ENCODE assay signal across 27 cellular contexts in genomic region chr1:223345720-223346119, GRCh38. TPM values are rescaled to one million over a fixed set of nuclear protein-coding genes. Genes with fewer than 3 reads are reported as not detected.
"Had no signal": no experiment of that assay in that cellular context is flagged by ENCODE, and none has a peak within 500 bp of the region (broad histone marks: within the 10 kb centered on the region; RNA-seq: fewer than 3 reads in every experiment).

No MANE protein-coding gene starts in this region.

- H3K27ac ChIP-seq: epithelial cell of prostate, psoas muscle, skin epidermis, tibial nerve, vagina had no signal

- H3K4me3 Mint-ChIP-seq: activated B cell treated with CpG ODN at 0.5 μM for 24 hours; activated CD4-positive, alpha-beta memory T cell treated with anti-CD3 and anti-CD28 coated beads for 36 hours; activated naive CD8-positive, alpha-beta T cell treated with anti-CD3 and anti-CD28 coated beads for 36 hours; effector memory CD8-positive, alpha-beta T cell; naive thymus-derived CD4-positive, alpha-beta T cell; stimulated activated naive CD8-positive, alpha-beta T cell treated with anti-CD3 and anti-CD28 coated beads, Interleukin-15, Interleukin-2, amounts not matched to agents 100 ng/mL and 50 ng/mL, for 24 hours had no signal

- H3K36me3 ChIP-seq: tibial nerve, vagina had no signal

- H3K4me1 Mint-ChIP-seq: activated B cell treated with CpG ODN at 0.5 μM for 24 hours; activated naive CD8-positive, alpha-beta T cell treated with anti-CD3 and anti-CD28 coated beads for 36 hours had no signal

- H3K27me3 Mint-ChIP-seq: activated CD4-positive, alpha-beta memory T cell treated with anti-CD3 and anti-CD28 coated beads for 36 hours; activated naive CD8-positive, alpha-beta T cell treated with anti-CD3 and anti-CD28 coated beads for 36 hours; stimulated activated naive CD8-positive, alpha-beta T cell treated with anti-CD3 and anti-CD28 coated beads, Interleukin-15, Interleukin-2, amounts not matched to agents 100 ng/mL and 50 ng/mL, for 24 hours had no signal

- DNase-seq: activated B cell treated with CpG ODN at 0.5 μM for 24 hours; activated CD4-positive, alpha-beta memory T cell treated with anti-CD3 and anti-CD28 coated beads for 36 hours; activated CD4-positive, alpha-beta T cell treated with anti-CD3 and anti-CD28 coated beads for 4 hours; activated naive CD8-positive, alpha-beta T cell treated with anti-CD3 and anti-CD28 coated beads for 36 hours; activated T-cell treated with anti-CD3 and anti-CD28 coated beads for 4 hours; amniotic stem cell; caudate nucleus; effector memory CD8-positive, alpha-beta T cell; foreskin fibroblast; glutamatergic neuron; hippocampal formation; mesenchymal stem cell; naive thymus-derived CD4-positive, alpha-beta T cell; psoas muscle; right cardiac atrium; stimulated activated CD4-positive, alpha-beta T cell treated with anti-CD3 and anti-CD28 coated beads, Interleukin-15, amount 100 ng/mL, for 24 hours; stimulated activated CD4-positive, alpha-beta T cell treated with anti-CD3 and anti-CD28 coated beads, Interleukin-2, amount 100 ng/mL, for 48 hours had no signal

- H3K4me3 ChIP-seq: body of pancreas, psoas muscle, skin epidermis, tibial nerve, vagina had no signal

- H3K36me3 Mint-ChIP-seq: activated CD4-positive, alpha-beta memory T cell treated with anti-CD3 and anti-CD28 coated beads for 36 hours; activated naive CD8-positive, alpha-beta T cell treated with anti-CD3 and anti-CD28 coated beads for 36 hours had no signal

- H3K9me3 ChIP-seq: body of pancreas, psoas muscle, tibial nerve, vagina had no signal

- H3K9me3 Mint-ChIP-seq: activated B cell treated with CpG ODN at 0.5 μM for 24 hours; activated CD4-positive, alpha-beta memory T cell treated with anti-CD3 and anti-CD28 coated beads for 36 hours; activated naive CD8-positive, alpha-beta T cell treated with anti-CD3 and anti-CD28 coated beads for 36 hours; effector memory CD8-positive, alpha-beta T cell; naive thymus-derived CD4-positive, alpha-beta T cell; stimulated activated naive CD8-positive, alpha-beta T cell treated with anti-CD3 and anti-CD28 coated beads, Interleukin-15, Interleukin-2, amounts not matched to agents 100 ng/mL and 50 ng/mL, for 24 hours had no signal

- ATAC-seq: body of pancreas; effector memory CD8-positive, alpha-beta T cell; naive thymus-derived CD4-positive, alpha-beta T cell; psoas muscle; right cardiac atrium had no signal

- H3K27me3 ChIP-seq: body of pancreas, tibial nerve, vagina had no signal

- H3K27ac Mint-ChIP-seq: activated B cell treated with CpG ODN at 0.5 μM for 24 hours; activated CD4-positive, alpha-beta memory T cell treated with anti-CD3 and anti-CD28 coated beads for 36 hours; activated naive CD8-positive, alpha-beta T cell treated with anti-CD3 and anti-CD28 coated beads for 36 hours; effector memory CD8-positive, alpha-beta T cell; stimulated activated naive CD8-positive, alpha-beta T cell treated with anti-CD3 and anti-CD28 coated beads, Interleukin-15, Interleukin-2, amounts not matched to agents 100 ng/mL and 50 ng/mL, for 24 hours had no signal

RNA-seq across cellular contexts. Expression of gene SUSD4, which starts 18.3 kb away (rescaled TPM):
- total RNA-seq: activated B cell treated with CpG ODN at 0.5 μM for 24 hours, osteocyte, tibial nerve had no signal

RNA-seq across cellular contexts. Expression of gene CCDC185, which starts 47.5 kb away (rescaled TPM):
- total RNA-seq: activated B cell treated with CpG ODN at 0.5 μM for 24 hours; activated CD4-positive, alpha-beta memory T cell treated with anti-CD3 and anti-CD28 coated beads for 36 hours; activated naive CD8-positive, alpha-beta T cell treated with anti-CD3 and anti-CD28 coated beads for 36 hours; body of pancreas; dermis microvascular lymphatic vessel endothelial cell; lower leg skin; mucosa of gallbladder; naive thymus-derived CD4-positive, alpha-beta T cell; osteocyte; psoas muscle; tibial nerve; vagina had no signal
- polyA plus RNA-seq: naive thymus-derived CD4-positive, alpha-beta T cell; psoas muscle had no signal
